1 cellular context compared by ENCODE assay signal in genomic region chr11:33687733-33688479, GRCh38.
TF ChIP-seq lines count a peak whose summit lies in the region.

No MANE protein-coding gene starts in this region.

TF ChIP-seq in GM23338, 12 proteins besides CTCF, POLR2A, EP300 and RAD21 (continued from another document):
- no peak for TF ChIP-seq ZNF462 (CRISPR knock-in tag; IDR thresholded peaks at IDR 0.05)
